Comparison of ENCODE assay signal across 8 cellular contexts in genomic region chr14:67240978-67241415, GRCh38. TPM values are rescaled to one million over a fixed set of nuclear protein-coding genes. Genes with fewer than 3 reads are reported as not detected.
DNase-seq lines count a peak whose midpoint lies in the region; ATAC-seq and TF ChIP-seq lines count a peak whose summit lies in the region.

No MANE protein-coding gene starts in this region.

- H3K4me3 ChIP-seq in ectodermal cell (ENCODE audit: insufficient read depth, low read depth, low read length) (peak overlapping the region; percentile 84), lung (peak overlapping the region; percentile 74)

- CTCF ChIA-PET in CD4-positive, alpha-beta T cell (lab: Charles Lee) = interaction anchor here (1.1 kb wide), 1 partner anchor 119 kb away, joined by 3 read pairs; the partner anchor contains the start of genes ATP6V1D and EIF2S1
- CTCF ChIA-PET in activated CD8-positive, alpha-beta T cell treated with anti-CD3 and anti-CD28 coated beads for 36 hours (lab: Charles Lee) = interaction anchor here (1.0 kb wide), 1 partner anchor 44 kb away, joined by 4 read pairs; no protein-coding TSS in a partner anchor

- H3K9me3 Mint-ChIP-seq in CD4-positive, alpha-beta T cell = no peaks in the 10 kb centered on the region
- no peaks in the 10 kb centered on the region for H3K9me3 Mint-ChIP-seq in activated CD8-positive, alpha-beta T cell treated with anti-CD3 and anti-CD28 coated beads for 36 hours

- no peak for TF ChIP-seq CTCF in CD4-positive, alpha-beta T cell (IDR thresholded peaks at IDR 0.05)
- no peak for TF ChIP-seq CTCF in activated CD8-positive, alpha-beta T cell treated with anti-CD3 and anti-CD28 coated beads for 36 hours (IDR thresholded peaks at IDR 0.05)
- no peak for TF ChIP-seq CTCF in lung (IDR thresholded peaks at IDR 0.05; ENCODE audit: control extremely low read depth, extremely low read depth)

- no peaks in the 10 kb centered on the region for H3K9me3 ChIP-seq in CD4-positive, alpha-beta T cell (ENCODE audit: control insufficient read depth, low read length)
- H3K9me3 ChIP-seq in ectodermal cell (ENCODE audit: control insufficient read depth, low read length) = no peaks in the 10 kb centered on the region
- no peaks in the 10 kb centered on the region for H3K9me3 ChIP-seq in lung (ENCODE audit: control insufficient read depth in 2 of 2, insufficient read depth in 1 of 2, low read length in 1 of 2)

- intact Hi-C loops in CD4-positive, alpha-beta T cell (cut with DNase I, micrococcal nuclease) = loop anchor here (2.0 to 5.0 kb wide), 3 partner anchors 118 to 1829 kb away; partner anchors contain the start of genes ATP6V1D (in 1 of the 2), FUT8 (in 1 of the 2) and GPHN (in 1 of the 2)
- intact Hi-C loops in activated CD8-positive, alpha-beta T cell treated with anti-CD3 and anti-CD28 coated beads for 36 hours (cut with micrococcal nuclease) = loop anchor here (5.0 kb wide), 1 partner anchor 54 kb away; the partner anchor contains the start of gene GARIN2

- POLR2A ChIA-PET in CD4-positive, alpha-beta T cell (lab: Charles Lee) = interaction anchor here (1.0 to 2.6 kb wide), 6 partner anchors 8 to 734 kb away, joined by 3 to 15 read pairs (median 5); partner anchors contain the start of genes ATP6V1D, EIF2S1 and GPHN
- POLR2A ChIA-PET in activated CD8-positive, alpha-beta T cell treated with anti-CD3 and anti-CD28 coated beads for 36 hours (lab: Charles Lee) = interaction anchor here (0.7 kb wide), 1 partner anchor 77 kb away, joined by 3 read pairs; no protein-coding TSS in a partner anchor

- H3K27me3 ChIP-seq in CD4-positive, alpha-beta T cell (ENCODE audit: control insufficient read depth, insufficient read depth, low read length) = no peaks in the 10 kb centered on the region
- H3K27me3 ChIP-seq in ectodermal cell (ENCODE audit: control insufficient read depth, insufficient read depth, low read length, poor library complexity, severe bottlenecking) = peaks cover 22% of the 10 kb centered on the region
- no peaks in the 10 kb centered on the region for H3K27me3 ChIP-seq in lung (ENCODE audit: control insufficient read depth, insufficient read depth)

- peak overlapping the region; percentile 80 for H3K27ac Mint-ChIP-seq in CD4-positive, alpha-beta T cell
- H3K27ac Mint-ChIP-seq in activated CD8-positive, alpha-beta T cell treated with anti-CD3 and anti-CD28 coated beads for 36 hours = peak overlapping the region; percentile 87

- 0% methylated on average over 54 of the region's 54 CpGs for WGBS in ectodermal cell, 2 experiments
- 0% methylated on average over 52 to 54 of the region's 54 CpGs for WGBS in lung, 2 donors

- H3K27ac ChIP-seq in CD4-positive, alpha-beta T cell (ENCODE audit: low read depth, low read length) = peak overlapping the region; percentile 67
- H3K27ac ChIP-seq in ectodermal cell (ENCODE audit: insufficient read depth, low read depth, low read length, poor library complexity, severe bottlenecking) (peak overlapping the region; percentile 99), lung (ENCODE audit: low read depth in 1 of 2, low read length in 1 of 2) (peak overlapping the region; percentile 95 to 99)

- H3K36me3 ChIP-seq in ectodermal cell (ENCODE audit: control insufficient read depth, insufficient read depth, low read length) = no peaks in the 10 kb centered on the region
- no peaks in the 10 kb centered on the region for H3K36me3 ChIP-seq in lung (ENCODE audit: control insufficient read depth in 2 of 2, insufficient read depth in 2 of 2, low read length in 2 of 2)

- H3K4me3 Mint-ChIP-seq in CD4-positive, alpha-beta T cell = peak overlapping the region; percentile 94
- peak overlapping the region; percentile 82 for H3K4me3 Mint-ChIP-seq in activated CD8-positive, alpha-beta T cell treated with anti-CD3 and anti-CD28 coated beads for 36 hours

- H3K4me1 ChIP-seq in ectodermal cell (ENCODE audit: control insufficient read depth, insufficient read depth, low read length) = no peaks in the 10 kb centered on the region
- H3K4me1 ChIP-seq in lung (ENCODE audit: control insufficient read depth in 2 of 2, insufficient read depth in 2 of 2, low read length in 2 of 2) = peaks cover 0 to 8% of the 10 kb centered on the region in 2 donors

- peaks cover 8% of the 10 kb centered on the region for H3K36me3 Mint-ChIP-seq in CD4-positive, alpha-beta T cell (ENCODE audit: low read depth)
- H3K36me3 Mint-ChIP-seq in activated CD8-positive, alpha-beta T cell treated with anti-CD3 and anti-CD28 coated beads for 36 hours (ENCODE audit: low read depth) = no peaks in the 10 kb centered on the region

- H3K4me1 Mint-ChIP-seq in CD4-positive, alpha-beta T cell (ENCODE audit: low read depth) = peaks cover 24% of the 10 kb centered on the region
- peaks cover 20% of the 10 kb centered on the region for H3K4me1 Mint-ChIP-seq in activated CD8-positive, alpha-beta T cell treated with anti-CD3 and anti-CD28 coated beads for 36 hours (ENCODE audit: low read depth)

- ATAC-seq in CD4-positive, alpha-beta T cell (ENCODE audit: poor library complexity) = peak; percentile 92
- ATAC-seq in GM19438 (IDR thresholded peaks at IDR 0.05; ENCODE audit: low read depth, unreplicated experiment) = peak; percentile 89
- peak; percentile 93 for ATAC-seq in HG03571 (IDR thresholded peaks at IDR 0.05; ENCODE audit: unreplicated experiment)
- peak; percentile 96 for ATAC-seq in activated CD8-positive, alpha-beta T cell treated with anti-CD3 and anti-CD28 coated beads for 36 hours
- peak; percentile 98 for ATAC-seq in lung (ENCODE audit: insufficient read depth, low FRiP score)

- H3K27me3 Mint-ChIP-seq in CD4-positive, alpha-beta T cell = no peaks in the 10 kb centered on the region
- peaks cover 9% of the 10 kb centered on the region for H3K27me3 Mint-ChIP-seq in activated CD8-positive, alpha-beta T cell treated with anti-CD3 and anti-CD28 coated beads for 36 hours

- DNase-seq in CD4-positive, alpha-beta T cell = peak; percentile 82 to 93 (median 88)
- peak; percentile 87 for DNase-seq in NCI-H774 (lab: John Stamatoyannopoulos, UW)
- peak; percentile 96 for DNase-seq in activated CD8-positive, alpha-beta T cell treated with anti-CD3 and anti-CD28 coated beads for 36 hours
- DNase-seq in lung (ENCODE audit: low spot score) = peak; percentile 95
- DNase-seq in stimulated activated CD4-positive, alpha-beta T cell treated with anti-CD3 and anti-CD28 coated beads, TNF-alpha, amount 100 ng/mL, for 24 hours (ENCODE audit: low read depth in 3 of 3) = peak; percentile 86 to 93 (median 87)

RNA-seq across cellular contexts. Expression of gene PALS1, which starts 0.2 kb away (rescaled TPM):
- 10 to 100 TPM; 12.1 TPM for total RNA-seq in CD4-positive, alpha-beta T cell
- total RNA-seq in activated CD8-positive, alpha-beta T cell treated with anti-CD3 and anti-CD28 coated beads for 36 hours = 1 to 10 TPM; 3.9 to 4.7 TPM
- 42.3 TPM for polyA plus RNA-seq in ectodermal cell (2013, experiment 1 of 4)
- polyA plus RNA-seq in ectodermal cell (2013, experiment 2 of 4) = 45.1 TPM
- polyA plus RNA-seq in ectodermal cell (2013, experiment 3 of 4) = 35.6 TPM
- 35.8 TPM for polyA plus RNA-seq in ectodermal cell (2013, experiment 4 of 4)
- 10 to 100 TPM; 26.1 to 45.7 TPM for total RNA-seq in lung
- polyA plus RNA-seq in lung = 1 to 10 TPM; 6.1 to 8.7 TPM

RNA-seq across cellular contexts. Expression of gene GARIN2, which starts 51.8 kb away (rescaled TPM):
- total RNA-seq in CD4-positive, alpha-beta T cell = not detected
- total RNA-seq in activated CD8-positive, alpha-beta T cell treated with anti-CD3 and anti-CD28 coated beads for 36 hours = not detected
- polyA plus RNA-seq in ectodermal cell (2013, experiment 1 of 4) = 0.76 TPM
- polyA plus RNA-seq in ectodermal cell (2013, experiment 2 of 4) = 0.80 TPM
- 0.59 TPM for polyA plus RNA-seq in ectodermal cell (2013, experiment 3 of 4)
- polyA plus RNA-seq in ectodermal cell (2013, experiment 4 of 4) = 0.65 TPM
- total RNA-seq in lung = under 1 TPM in 1 of 2 donors, not detected in 1; 0.11 TPM
- under 1 TPM; 0.03 to 0.06 TPM for polyA plus RNA-seq in lung

Comparison
In these comparisons a context has a peak if more than half of its experiments do, and no peak if none do; other contexts are left out.
1. Peak in every context shown above with its lines: DNase-seq, ATAC-seq, H3K4me3 ChIP-seq and H3K27ac ChIP-seq.